ENCODE assay signal across 1 cellular context in genomic region chr12:72523754-72524153, GRCh38.
TF ChIP-seq lines count a peak whose summit lies in the region.

No MANE protein-coding gene starts in this region.

TF ChIP-seq in SK-N-SH, 30 proteins besides CTCF, POLR2A, EP300 and RAD21 (continued from another document):
- TF ChIP-seq, protein P1, sequence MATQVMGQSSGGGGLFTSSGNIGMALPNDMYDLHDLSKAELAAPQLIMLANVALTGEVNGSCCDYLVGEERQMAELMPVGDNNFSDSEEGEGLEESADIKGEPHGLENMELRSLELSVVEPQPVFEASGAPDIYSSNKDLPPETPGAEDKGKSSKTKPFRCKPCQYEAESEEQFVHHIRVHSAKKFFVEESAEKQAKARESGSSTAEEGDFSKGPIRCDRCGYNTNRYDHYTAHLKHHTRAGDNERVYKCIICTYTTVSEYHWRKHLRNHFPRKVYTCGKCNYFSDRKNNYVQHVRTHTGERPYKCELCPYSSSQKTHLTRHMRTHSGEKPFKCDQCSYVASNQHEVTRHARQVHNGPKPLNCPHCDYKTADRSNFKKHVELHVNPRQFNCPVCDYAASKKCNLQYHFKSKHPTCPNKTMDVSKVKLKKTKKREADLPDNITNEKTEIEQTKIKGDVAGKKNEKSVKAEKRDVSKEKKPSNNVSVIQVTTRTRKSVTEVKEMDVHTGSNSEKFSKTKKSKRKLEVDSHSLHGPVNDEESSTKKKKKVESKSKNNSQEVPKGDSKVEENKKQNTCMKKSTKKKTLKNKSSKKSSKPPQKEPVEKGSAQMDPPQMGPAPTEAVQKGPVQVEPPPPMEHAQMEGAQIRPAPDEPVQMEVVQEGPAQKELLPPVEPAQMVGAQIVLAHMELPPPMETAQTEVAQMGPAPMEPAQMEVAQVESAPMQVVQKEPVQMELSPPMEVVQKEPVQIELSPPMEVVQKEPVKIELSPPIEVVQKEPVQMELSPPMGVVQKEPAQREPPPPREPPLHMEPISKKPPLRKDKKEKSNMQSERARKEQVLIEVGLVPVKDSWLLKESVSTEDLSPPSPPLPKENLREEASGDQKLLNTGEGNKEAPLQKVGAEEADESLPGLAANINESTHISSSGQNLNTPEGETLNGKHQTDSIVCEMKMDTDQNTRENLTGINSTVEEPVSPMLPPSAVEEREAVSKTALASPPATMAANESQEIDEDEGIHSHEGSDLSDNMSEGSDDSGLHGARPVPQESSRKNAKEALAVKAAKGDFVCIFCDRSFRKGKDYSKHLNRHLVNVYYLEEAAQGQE (IDR thresholded peaks at IDR 0.05; ENCODE audit: low read depth, low read length), result no peak
- TF ChIP-seq RCOR1 (IDR thresholded peaks at IDR 0.05; ENCODE audit: low read length) (0 out of 2 replicates have a peak, but pooled peaks have one; percentile 27), MEF2A (IDR thresholded peaks at IDR 0.05; ENCODE audit: borderline replicate concordance, low read depth) (no peak), POLR2AphosphoS5 (IDR thresholded peaks at IDR 0.05; ENCODE audit: low read depth, low read length) (no peak), TEAD4 (IDR thresholded peaks at IDR 0.05; ENCODE audit: borderline replicate concordance, insufficient read depth) (no peak)
